ENCODE assay signal across 28 cellular contexts in the genomic region with DNA sequence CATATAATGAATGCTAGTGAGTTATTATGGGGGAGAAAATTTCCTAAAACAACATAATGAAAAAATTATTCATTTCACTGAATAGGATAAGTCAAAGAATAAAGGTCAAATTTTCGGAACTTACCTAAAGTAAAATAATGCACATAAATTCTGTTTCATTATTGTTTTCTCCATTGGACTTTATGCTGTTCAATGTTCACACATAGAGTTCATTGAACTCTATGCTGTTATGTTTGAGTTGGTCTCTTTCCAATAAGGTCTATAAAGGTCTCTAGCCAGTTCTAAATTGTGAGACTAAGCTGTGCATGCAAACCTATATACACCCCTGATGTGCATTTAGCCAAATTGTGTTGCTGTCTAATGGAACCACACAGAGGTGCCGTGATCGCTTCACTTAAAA.
"Had no signal": no experiment of that assay in that cellular context is flagged by ENCODE, and none has a peak within 500 bp of the region (broad histone marks: within the 10 kb centered on the region; RNA-seq: fewer than 3 reads in every experiment).

No MANE protein-coding gene starts in this region.

- H3K27ac ChIP-seq: brain microvascular endothelial cell, cardiac muscle cell, SK-N-MC had no signal

- FAIRE-seq: TTC549 had no signal

- H3K36me3 ChIP-seq: brain microvascular endothelial cell, cardiac muscle cell had no signal

- H3K4me3 ChIP-seq: cardiac muscle cell, SK-N-MC had no signal

- DNase-seq: activated CD4-positive, alpha-beta memory T cell treated with anti-CD3 and anti-CD28 coated beads, Interleukin-2, amount 10 ng/mL, durations not matched to agents 7 days and 5 days; activated CD4-positive, alpha-beta T cell treated with anti-CD3 and anti-CD28 coated beads, Interleukin-2, amount 10 ng/mL, durations not matched to agents 7 days and 5 days; activated CD4-positive, CD25-positive, alpha-beta regulatory T cell; activated gamma-delta T cell; activated naive CD4-positive, alpha-beta T cell treated with anti-CD3 and anti-CD28 coated beads for 36 hours; activated T-cell treated with anti-CD3 and anti-CD28 coated beads for 4 hours; activated T-cell treated with anti-CD3 and anti-CD28 coated beads, Interleukin-2, amount 50 U/mL, for 48 hours; amygdala; brain microvascular endothelial cell; KG1; NCI-H1092; NCI-H1930; NCI-H2171; NCI-H446 treated with DMSO at 0.1 percent for 48 hours; NCI-H524 treated with DMSO at 0.1 percent for 48 hours; NCI-H774; NK-92 treated with Interleukin-12 subunit alpha and Interleukin-12 subunit beta, amount 100 ng/mL, for 24 hours; OCI-M1; RPMI8226; T-cell; T-helper 2 cell; T1000 had no signal

- H3K27me3 ChIP-seq: cardiac muscle cell had no signal

- ATAC-seq: activated T-helper 17 cell treated with anti-CD3 and anti-CD28 coated beads, Interleukin-2, amount 50 U/mL, for 72 hours; Panc1; Right ventricle myocardium inferior; T-cell had no signal
